ENCODE assay signal across 20 cellular contexts in the genomic region with DNA sequence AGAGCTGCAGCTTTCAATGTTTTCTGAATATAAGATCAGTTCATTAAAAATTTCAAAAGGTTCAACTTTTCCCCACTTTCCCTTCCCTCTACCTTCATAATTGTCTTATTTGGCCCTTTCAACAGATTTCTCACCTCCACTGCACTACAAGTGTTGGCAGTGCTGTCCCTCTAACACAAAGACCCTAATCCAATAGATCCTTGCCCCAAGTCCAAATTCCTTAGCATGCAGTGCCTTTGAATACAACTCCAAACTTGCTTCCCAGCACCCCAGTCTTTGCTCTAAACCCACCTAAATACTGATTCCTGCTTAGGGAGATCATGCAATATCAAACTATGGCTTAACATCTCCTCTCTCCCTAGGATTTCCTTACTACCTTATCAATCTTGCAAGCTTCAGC.
"Had no signal": no experiment of that assay in that cellular context is flagged by ENCODE, and none has a peak within 500 bp of the region (broad histone marks: within the 10 kb centered on the region; RNA-seq: fewer than 3 reads in every experiment).

No MANE protein-coding gene starts in this region.

- H3K4me3 Mint-ChIP-seq: naive B cell; nephron; stimulated activated memory B cell treated with anti-CD40 and anti-IgM and Interleukin-4, amounts not matched to agents 10 μg/mL and 1 μg/mL and 100 μg/mL, for 72 hours; stimulated activated naive CD8-positive, alpha-beta T cell treated with anti-CD3 and anti-CD28 coated beads, Interleukin-15, amount 100 ng/mL, for 72 hours had no signal

- H3K9me3 Mint-ChIP-seq: stimulated activated naive CD8-positive, alpha-beta T cell treated with anti-CD3 and anti-CD28 coated beads, Interleukin-15, amount 100 ng/mL, for 72 hours had no signal

- H3K27ac Mint-ChIP-seq: naive B cell; nephron; stimulated activated memory B cell treated with anti-CD40 and anti-IgM and Interleukin-4, amounts not matched to agents 10 μg/mL and 1 μg/mL and 100 μg/mL, for 72 hours; stimulated activated naive CD8-positive, alpha-beta T cell treated with anti-CD3 and anti-CD28 coated beads, Interleukin-15, amount 100 ng/mL, for 72 hours had no signal

- H3K36me3 ChIP-seq: gastrocnemius medialis, left ventricle myocardium inferior had no signal

- H3K27me3 Mint-ChIP-seq: stimulated activated memory B cell treated with anti-CD40 and anti-IgM and Interleukin-4, amounts not matched to agents 10 μg/mL and 1 μg/mL and 100 μg/mL, for 72 hours had no signal

- H2AFZ ChIP-seq: parathyroid adenoma had no signal

- H3K4me1 ChIP-seq: parathyroid adenoma had no signal

- H3K4me3 ChIP-seq: coronary artery, gastrocnemius medialis, heart right ventricle, left ventricle myocardium inferior, lung, testis, tibial nerve had no signal

- H3K4me1 Mint-ChIP-seq: naive B cell; stimulated activated memory B cell treated with anti-CD40 and anti-IgM and Interleukin-4, amounts not matched to agents 10 μg/mL and 1 μg/mL and 100 μg/mL, for 72 hours; stimulated activated naive CD8-positive, alpha-beta T cell treated with anti-CD3 and anti-CD28 coated beads, Interleukin-15, amount 100 ng/mL, for 72 hours had no signal

- H3K27me3 ChIP-seq: gastrocnemius medialis, heart right ventricle, testis, tibial nerve had no signal

- FAIRE-seq: small intestine had no signal

- H3K27ac ChIP-seq: coronary artery, gastrocnemius medialis, left ventricle myocardium inferior, parathyroid adenoma, tibial nerve had no signal

- DNase-seq: central memory CD4-positive, alpha-beta T cell; effector CD4-positive, alpha-beta T cell; gastrocnemius medialis; heart right ventricle; hypothalamus; islet precursor cell; left ventricle myocardium inferior; mesenchymal stem cell; naive B cell; small intestine; stimulated activated CD4-positive, alpha-beta T cell treated with anti-CD3 and anti-CD28 coated beads, Interleukin-2, amount 100 ng/mL, for 48 hours; stimulated activated naive CD8-positive, alpha-beta T cell treated with anti-CD3 and anti-CD28 coated beads, Interleukin-15, amount 100 ng/mL, for 72 hours; testis had no signal

- H3K9me3 ChIP-seq: gastrocnemius medialis, left ventricle myocardium inferior, testis had no signal

- H3K36me3 Mint-ChIP-seq: naive B cell; stimulated activated memory B cell treated with anti-CD40 and anti-IgM and Interleukin-4, amounts not matched to agents 10 μg/mL and 1 μg/mL and 100 μg/mL, for 72 hours had no signal

- ATAC-seq: esophagus mucosa; gastrocnemius medialis; stimulated activated memory B cell treated with anti-CD40 and anti-IgM and Interleukin-4, amounts not matched to agents 10 μg/mL and 1 μg/mL and 100 μg/mL, for 72 hours; stimulated activated naive CD8-positive, alpha-beta T cell treated with anti-CD3 and anti-CD28 coated beads, Interleukin-15, amount 100 ng/mL, for 72 hours had no signal

- H3K9ac ChIP-seq: parathyroid adenoma had no signal
